In the genomic region with DNA sequence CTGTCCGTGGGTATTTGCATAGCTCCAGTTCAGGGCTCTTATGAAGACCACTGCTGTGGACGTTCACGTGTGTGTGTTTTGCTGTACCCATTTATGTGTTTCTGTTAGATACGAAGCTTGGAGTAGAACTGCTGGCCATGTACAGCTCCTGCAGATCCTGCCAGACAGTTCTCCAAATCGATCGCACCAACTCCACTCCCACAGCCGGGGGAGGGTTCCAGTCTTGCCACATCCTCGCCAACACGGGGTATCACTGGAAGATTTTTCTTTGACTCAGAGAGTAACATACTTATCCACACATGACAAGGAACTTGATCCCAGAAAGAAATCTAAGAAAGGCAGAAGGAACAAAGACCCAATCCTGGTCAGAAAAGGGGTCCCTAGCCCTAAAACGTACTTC, we compare ENCODE assay signal across 19 cellular contexts. TPM values are rescaled to one million over a fixed set of nuclear protein-coding genes. Genes with fewer than 3 reads are reported as not detected.
DNase-seq lines count a peak whose midpoint lies in the region; FAIRE-seq and TF ChIP-seq lines count a peak whose summit lies in the region.
"Had no signal": no experiment of that assay in that cellular context is flagged by ENCODE, and none has a peak within 500 bp of the region (broad histone marks: within the 10 kb centered on the region; RNA-seq: fewer than 3 reads in every experiment).

No MANE protein-coding gene starts in this region.

- DNase-seq in KBM-7 (peak; percentile 29), OCI-M1 (lab: John Stamatoyannopoulos, UW) (peak; percentile 7), head of caudate nucleus (peak in 32 of 42 donors; percentile 7 to 72 (median 30)), spleen (peak; percentile 5), GM19238 (ENCODE audit: insufficient read length, low spot score) (no peak), D721Med (ENCODE audit: insufficient read length, low spot score) (no peak), T-helper 9 cell (no peak)
- DNase-seq: BE2C; CD4-positive, alpha-beta memory T cell; DMS153; DMS79 treated with DMSO at 0.1 percent for 48 hours; EL had no signal

- no peaks in the 10 kb centered on the region for H3K27me3 ChIP-seq in spleen (replicated peaks in 1 of 7)
- H3K27me3 ChIP-seq: BE2C had no signal

- intact Hi-C loops in head of caudate nucleus (cut with DNase I) (no loop called here), spleen (cut with DNase I; ENCODE audit: low total_unique reads) (no loop called here)

- H3K36me3 ChIP-seq in spleen, result peaks cover 0 to 50% (median 3%) of the 10 kb centered on the region in 6 donors
- H3K36me3 ChIP-seq: BE2C, HAP-1 had no signal

- FAIRE-seq in D721Med (lab: Jason Lieb, UNC), result no peak
- FAIRE-seq: A204.1, G401.6, GM12891, GM19239, H1 had no signal

- in situ Hi-C loops in KBM-7 (cut with MboI; ENCODE audit: low pct_unique_long_range_greater_than_20kb, low sequenced_read_pairs), result no loop called here

- no peaks in the 10 kb centered on the region for H3K9me3 ChIP-seq in spleen
- H3K9me3 ChIP-seq: BE2C, HAP-1 had no signal

- H3K4me1 ChIP-seq in spleen, result no peaks in the 10 kb centered on the region
- H3K4me1 ChIP-seq: BE2C had no signal

- H3K4me3 ChIP-seq in spleen, result no peak overlapping the region
- H3K4me3 ChIP-seq: HAP-1 had no signal

- TF ChIP-seq CTCF in spleen (IDR thresholded peaks at IDR 0.05 in 8 of 11, conservative IDR thresholded peaks at IDR 0.05 in 3 of 11), result no peak
- TF ChIP-seq CTCF in D721Med (IDR thresholded peaks at IDR 0.05; ENCODE audit: insufficient read depth, missing control alignments), result no peak

- H3K27ac ChIP-seq in spleen, result no peak overlapping the region
- H3K27ac ChIP-seq: C4-2B had no signal

- TF ChIP-seq POLR2A in spleen (IDR thresholded peaks at IDR 0.05), result no peak

- 87 to 93% (median 92%) methylated on average over 10 of the region's 10 CpGs for WGBS in spleen, 5 donors

RNA-seq across cellular contexts. Expression of a gene that starts 37.4 kb away (rescaled TPM):
- total RNA-seq in spleen, result 10 to 100 TPM in 1 of 7 donors, 1 to 10 TPM in 6; 5.8 to 12.1 (median 8.1) TPM
- polyA plus RNA-seq in spleen, result 10 to 100 TPM; 10.3 to 13.3 (median 11.3) TPM

RNA-seq across cellular contexts. Expression of a gene that starts 37.6 kb away (rescaled TPM):
- total RNA-seq in spleen, result 10 to 100 TPM; 26.5 to 38.8 (median 33.6) TPM
- polyA plus RNA-seq in spleen, result 10 to 100 TPM; 13.0 to 14.4 (median 13.2) TPM

Comparison
In these comparisons a context has a peak if more than half of its experiments do, and no peak if none do; other contexts are left out.
1. DNase-seq: peak in KBM-7 (single experiment), OCI-M1 (single experiment), head of caudate nucleus (32 of 42) and spleen (single experiment); none in GM19238 (single experiment), D721Med (single experiment) and T-helper 9 cell (single experiment).